8 cellular contexts compared by ENCODE assay signal in the genomic region with DNA sequence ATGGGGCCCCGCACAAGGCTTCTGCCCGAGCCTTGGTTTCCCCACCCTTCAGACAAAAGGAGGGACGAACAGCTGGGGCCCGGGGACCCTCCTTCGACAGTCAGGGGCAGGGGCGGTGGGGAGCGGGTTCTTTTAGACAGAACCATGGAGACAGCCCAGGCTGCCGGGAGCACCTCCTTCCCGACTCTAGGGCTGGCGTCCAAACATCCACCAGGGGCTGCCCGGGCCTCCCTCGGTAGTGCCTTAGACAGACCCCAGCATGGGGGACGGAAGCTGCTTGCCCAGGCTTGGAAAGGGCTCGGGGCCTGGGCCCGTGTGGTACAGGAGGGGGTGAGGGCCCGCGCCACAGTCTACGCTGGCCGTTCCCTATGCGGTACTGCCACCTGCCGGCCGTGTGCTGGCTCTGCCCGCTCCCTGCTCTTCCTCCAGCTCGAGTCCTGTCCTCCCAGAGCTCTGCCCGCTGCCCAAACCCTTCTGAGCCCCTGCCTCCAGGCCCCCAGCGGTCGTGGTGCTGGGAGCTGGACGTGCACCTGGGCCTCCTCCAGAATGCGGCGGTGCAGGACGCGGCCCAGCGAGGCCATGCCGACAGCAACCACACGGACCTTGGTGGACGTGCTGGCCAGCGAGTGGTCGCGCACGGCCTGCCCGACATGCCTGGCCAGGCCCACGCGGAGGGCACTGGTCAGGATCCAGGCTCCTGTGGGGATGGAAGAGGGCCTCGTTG. TPM values are rescaled to one million over a fixed set of nuclear protein-coding genes. Genes with fewer than 3 reads are reported as not detected.
DNase-seq lines count a peak whose midpoint lies in the region; ATAC-seq, FAIRE-seq and TF ChIP-seq lines count a peak whose summit lies in the region.

No MANE protein-coding gene starts in this region.

- H3K36me3 Mint-ChIP-seq in astrocyte (ENCODE audit: low read depth, unreplicated experiment), result no peaks in the 10 kb centered on the region

- H3K27me3 Mint-ChIP-seq in astrocyte (ENCODE audit: low read depth, unreplicated experiment), result peaks cover 12% of the 10 kb centered on the region

- peak overlapping the region; percentile 29; the same call in 1 of the 2 replicates for H3K4me2 ChIP-seq in BLaER1
- peak overlapping the region; percentile 16 for H3K4me2 ChIP-seq in astrocyte (ENCODE audit: low read length)

- H3K4me1 ChIP-seq in BLaER1 (peaks cover 57% of the 10 kb centered on the region), astrocyte (ENCODE audit: insufficient read depth, low read length) (no peaks in the 10 kb centered on the region)

- FAIRE-seq in astrocyte (lab: Jason Lieb, UNC), result no peak

- DNase-seq in NCI-H1694 (lab: John Stamatoyannopoulos, UW) (peak; percentile 30), T-helper 9 cell (peak; percentile 72), astrocyte (ENCODE audit: low read depth) (peak; percentile 14), hippocampal formation (lab: John Stamatoyannopoulos, UW) (peak; percentile 61 to 63), skeletal muscle cell (ENCODE audit: low read depth) (peak; percentile 17)

- no peaks in the 10 kb centered on the region for H3K9me3 Mint-ChIP-seq in astrocyte (ENCODE audit: unreplicated experiment)

- no peaks in the 10 kb centered on the region for H3K79me2 ChIP-seq in astrocyte (ENCODE audit: insufficient read depth, low read length)

- no peak overlapping the region for H3K27ac ChIP-seq in BLaER1
- no peak overlapping the region for H3K27ac ChIP-seq in astrocyte (ENCODE audit: low read depth, low read length)

- H3K9me3 ChIP-seq in BLaER1, result no peaks in the 10 kb centered on the region
- no peaks in the 10 kb centered on the region for H3K9me3 ChIP-seq in astrocyte (ENCODE audit: insufficient read depth, low read depth, low read length)

- ATAC-seq in GM21723 (IDR thresholded peaks at IDR 0.05; ENCODE audit: unreplicated experiment) (peak; percentile 81), GM19397 (IDR thresholded peaks at IDR 0.05; ENCODE audit: unreplicated experiment) (no peak)

- H3K4me3 Mint-ChIP-seq in astrocyte (ENCODE audit: unreplicated experiment), result no peak overlapping the region

- H3K4me3 ChIP-seq in BLaER1, result no peak overlapping the region
- no peak overlapping the region for H3K4me3 ChIP-seq in astrocyte (ENCODE audit: insufficient read depth, low read depth, low read length)
- H3K4me3 ChIP-seq in skeletal muscle cell (ENCODE audit: low read depth, low read length), result no peak overlapping the region

- H2AFZ ChIP-seq in astrocyte (ENCODE audit: low read depth, low read length), result peak overlapping the region; percentile 60

- 0 out of 2 replicates have a peak, but pooled peaks cover 3% of the 10 kb centered on the region for H3K27me3 ChIP-seq in BLaER1
- peaks cover 3% of the 10 kb centered on the region for H3K27me3 ChIP-seq in astrocyte (ENCODE audit: insufficient read depth, low read length)

- no peak overlapping the region for H3K27ac Mint-ChIP-seq in astrocyte (ENCODE audit: unreplicated experiment)

- no peaks in the 10 kb centered on the region for H3K4me1 Mint-ChIP-seq in astrocyte (ENCODE audit: low read depth, unreplicated experiment)

- H4K20me1 ChIP-seq in BLaER1 (no peaks in the 10 kb centered on the region), astrocyte (ENCODE audit: insufficient read depth, low read length) (no peaks in the 10 kb centered on the region)

- H3K36me3 ChIP-seq in BLaER1 (no peaks in the 10 kb centered on the region), astrocyte (ENCODE audit: insufficient read depth, low read length) (no peaks in the 10 kb centered on the region)

- no peak overlapping the region; the same call in 1 of the 2 replicates for H3K9ac ChIP-seq in BLaER1
- no peak overlapping the region for H3K9ac ChIP-seq in astrocyte (ENCODE audit: low read length)

- TF ChIP-seq CTCF in astrocyte (IDR thresholded peaks at IDR 0.05; ENCODE audit: insufficient read depth, low read depth, low read length), result peak; percentile 51

RNA-seq across cellular contexts. Expression of gene TSSC4, which starts 20.1 kb away (rescaled TPM):
- total RNA-seq in astrocyte, result 60.9 and 70.0 TPM in 2 replicates

RNA-seq across cellular contexts. Expression of gene TRPM5, which starts 23.6 kb away (rescaled TPM):
- total RNA-seq in astrocyte, result not detected in 2 replicates

RNA-seq across cellular contexts. Expression of gene KCNQ1, which starts 24.1 kb away (rescaled TPM):
- 0.31 TPM in 1 of 2 replicates, not detected in the other for total RNA-seq in astrocyte

RNA-seq across cellular contexts. Expression of gene CD81, which starts 43.6 kb away (rescaled TPM):
- 625 and 648 TPM in 2 replicates for total RNA-seq in astrocyte

Comparison
In these comparisons a context has a peak if more than half of its experiments do, and no peak if none do; other contexts are left out.
1. DNase-seq: peak in every context shown above with its lines; median percentile 72 in T-helper 9 cell; 62 in hippocampal formation; 30 in NCI-H1694; 17 in skeletal muscle cell; 14 in astrocyte.